Comparison of ENCODE assay signal across 3 cellular contexts in genomic region chr11:44371042-44371441, GRCh38.
DNase-seq lines count a peak whose midpoint lies in the region; ATAC-seq lines count a peak whose summit lies in the region.
"Not testable (repeated sequence)": the region's sequence is repeated elsewhere in the genome, so short reads cannot be mapped to it uniquely, and the experiment has no call there.

No MANE protein-coding gene starts in this region.

- intact Hi-C loops in activated CD4-positive, alpha-beta T cell treated with anti-CD3 and anti-CD28 coated beads for 36 hours (cut with DNase I, micrococcal nuclease), result not testable (repeated sequence)

- H3K4me3 Mint-ChIP-seq in activated CD4-positive, alpha-beta T cell treated with anti-CD3 and anti-CD28 coated beads for 36 hours; natural killer cell treated with Interleukin-12 subunit alpha and Interleukin-12 subunit beta and Interleukin-15 and Interleukin-18, amount 100 ng/mL, for 72 hours: not testable (repeated sequence)

- not testable (repeated sequence) for H3K27me3 Mint-ChIP-seq in activated CD4-positive, alpha-beta T cell treated with anti-CD3 and anti-CD28 coated beads for 36 hours; natural killer cell treated with Interleukin-12 subunit alpha and Interleukin-12 subunit beta and Interleukin-15 and Interleukin-18, amount 100 ng/mL, for 72 hours

- H3K27ac Mint-ChIP-seq in activated CD4-positive, alpha-beta T cell treated with anti-CD3 and anti-CD28 coated beads for 36 hours; natural killer cell treated with Interleukin-12 subunit alpha and Interleukin-12 subunit beta and Interleukin-15 and Interleukin-18, amount 100 ng/mL, for 72 hours: not testable (repeated sequence)

- peak; percentile 39 for ATAC-seq in activated CD4-positive, alpha-beta T cell treated with anti-CD3 and anti-CD28 coated beads for 36 hours
- ATAC-seq in natural killer cell treated with Interleukin-12 subunit alpha and Interleukin-12 subunit beta and Interleukin-15 and Interleukin-18, amount 100 ng/mL, for 72 hours, result not testable (repeated sequence)
- peak; percentile 53 for ATAC-seq in stimulated activated naive CD8-positive, alpha-beta T cell treated with anti-CD3 and anti-CD28 coated beads, Interleukin-15, Interleukin-2, amounts not matched to agents 100 U/mL and 50 U/mL, for 24 hours

- H3K9me3 Mint-ChIP-seq in activated CD4-positive, alpha-beta T cell treated with anti-CD3 and anti-CD28 coated beads for 36 hours (ENCODE audit: low read depth); natural killer cell treated with Interleukin-12 subunit alpha and Interleukin-12 subunit beta and Interleukin-15 and Interleukin-18, amount 100 ng/mL, for 72 hours: not testable (repeated sequence)

- not testable (repeated sequence) for H3K36me3 Mint-ChIP-seq in activated CD4-positive, alpha-beta T cell treated with anti-CD3 and anti-CD28 coated beads for 36 hours (ENCODE audit: low read depth); natural killer cell treated with Interleukin-12 subunit alpha and Interleukin-12 subunit beta and Interleukin-15 and Interleukin-18, amount 100 ng/mL, for 72 hours

- H3K4me1 Mint-ChIP-seq in activated CD4-positive, alpha-beta T cell treated with anti-CD3 and anti-CD28 coated beads for 36 hours; natural killer cell treated with Interleukin-12 subunit alpha and Interleukin-12 subunit beta and Interleukin-15 and Interleukin-18, amount 100 ng/mL, for 72 hours (ENCODE audit: low read depth in 2 of 2): not testable (repeated sequence)

- POLR2A ChIA-PET in activated CD4-positive, alpha-beta T cell treated with anti-CD3 and anti-CD28 coated beads for 36 hours (lab: Charles Lee), result not testable (repeated sequence)

- DNase-seq in activated CD4-positive, alpha-beta T cell treated with anti-CD3 and anti-CD28 coated beads for 36 hours; stimulated activated naive CD8-positive, alpha-beta T cell treated with anti-CD3 and anti-CD28 coated beads, Interleukin-15, Interleukin-2, amounts not matched to agents 100 U/mL and 50 U/mL, for 24 hours: not testable (repeated sequence)
- peak; percentile 31 for DNase-seq in natural killer cell treated with Interleukin-12 subunit alpha and Interleukin-12 subunit beta and Interleukin-15 and Interleukin-18, amount 100 ng/mL, for 72 hours (ENCODE audit: low spot score)

- CTCF ChIA-PET in activated CD4-positive, alpha-beta T cell treated with anti-CD3 and anti-CD28 coated beads for 36 hours (lab: Charles Lee), result not testable (repeated sequence)
